ENCODE assay signal across 16 cellular contexts in genomic region chr18:12053312-12053711, GRCh38. TPM values are rescaled to one million over a fixed set of nuclear protein-coding genes. Genes with fewer than 3 reads are reported as not detected.
DNase-seq lines count a peak whose midpoint lies in the region; ATAC-seq and TF ChIP-seq lines count a peak whose summit lies in the region.
"Had no signal": no experiment of that assay in that cellular context is flagged by ENCODE, and none has a peak within 500 bp of the region (broad histone marks: within the 10 kb centered on the region; RNA-seq: fewer than 3 reads in every experiment).

No MANE protein-coding gene starts in this region.

- H4K20me1 ChIP-seq in BLaER1 treated with 17β-estradiol and CSF1 and Interleukin-3, amounts not matched to agents 10 nM and 100 nM = no peaks in the 10 kb centered on the region
- no peaks in the 10 kb centered on the region for H4K20me1 ChIP-seq in OCI-LY7 (ENCODE audit: insufficient read depth, low read length)
- H4K20me1 ChIP-seq in neural progenitor cell (ENCODE audit: low read depth) = no peaks in the 10 kb centered on the region

- BruUV-seq in OCI-LY7 (replicated peaks; lab: Mats Ljungman, UMichigan) = no TSS peak

- no peaks in the 10 kb centered on the region for H3K36me3 ChIP-seq in BLaER1 treated with 17β-estradiol and CSF1 and Interleukin-3, amounts not matched to agents 10 nM and 100 nM
- no peaks in the 10 kb centered on the region for H3K36me3 ChIP-seq in OCI-LY7 (ENCODE audit: insufficient read depth, low read length)
- H3K36me3 ChIP-seq in neural progenitor cell = no peaks in the 10 kb centered on the region
- H3K36me3 ChIP-seq: SJCRH30 had no signal

- peaks cover 4% of the 10 kb centered on the region for H3K4me1 Mint-ChIP-seq in neural progenitor cell
- no peaks in the 10 kb centered on the region for H3K4me1 Mint-ChIP-seq in immature natural killer cell

- H3K9me3 Mint-ChIP-seq in neural progenitor cell (no peaks in the 10 kb centered on the region), immature natural killer cell (no peaks in the 10 kb centered on the region)
- H3K9me3 Mint-ChIP-seq: activated CD4-positive, alpha-beta T cell treated with anti-CD3 and anti-CD28 coated beads, Interleukin-2, amount 10 ng/mL, durations not matched to agents 24 days and 14 days; mesothelial cell of epicardium had no signal

- H3K4me1 ChIP-seq in BLaER1 treated with 17β-estradiol and CSF1 and Interleukin-3, amounts not matched to agents 10 nM and 100 nM = peaks cover 4 to 51% (median 30%) of the 10 kb centered on the region in 10 experiments; a peak in 17 of 20 replicates
- H3K4me1 ChIP-seq in OCI-LY7 (ENCODE audit: insufficient read depth, low read length, poor library complexity, severe bottlenecking) (peaks cover 60% of the 10 kb centered on the region), neural progenitor cell (no peaks in the 10 kb centered on the region)
- H3K4me1 ChIP-seq: psoas muscle, SJCRH30 had no signal

- no peak overlapping the region for H3K9ac ChIP-seq in BLaER1 treated with 17β-estradiol and CSF1 and Interleukin-3, amounts not matched to agents 10 nM and 100 nM
- no peak overlapping the region for H3K9ac ChIP-seq in neural progenitor cell

- DNase-seq in OCI-LY7 (ENCODE audit: low spot score) = peak; percentile 74
- no peak for DNase-seq in neural progenitor cell (ENCODE audit: low spot score)
- DNase-seq in COLO829 (ENCODE audit: low spot score) = no peak
- no peak for DNase-seq in immature natural killer cell
- DNase-seq in NCI-H2196 (lab: John Stamatoyannopoulos, UW; ENCODE audit: unreplicated experiment) = no peak
- DNase-seq: activated CD4-positive, alpha-beta T cell treated with anti-CD3 and anti-CD28 coated beads, Interleukin-2, amount 10 ng/mL, durations not matched to agents 24 days and 14 days; activated gamma-delta T cell; NCI-H2171 treated with DMSO at 0.1 percent for 48 hours; psoas muscle had no signal

- H3K4me3 ChIP-seq in BLaER1 treated with 17β-estradiol and CSF1 and Interleukin-3, amounts not matched to agents 10 nM and 100 nM = no peak overlapping the region
- peak overlapping the region; percentile 16 for H3K4me3 ChIP-seq in OCI-LY7 (ENCODE audit: low read depth, low read length, poor library complexity, severe bottlenecking)
- no peak overlapping the region for H3K4me3 ChIP-seq in neural progenitor cell
- H3K4me3 ChIP-seq: psoas muscle, SJCRH30 had no signal

- no peaks in the 10 kb centered on the region for H3K9me2 ChIP-seq in OCI-LY7 (ENCODE audit: insufficient read depth, low read length)

- ATAC-seq in GM19395 (IDR thresholded peaks at IDR 0.05; ENCODE audit: unreplicated experiment) = peak; percentile 44
- ATAC-seq in HG03135 (IDR thresholded peaks at IDR 0.05; ENCODE audit: unreplicated experiment) = peak; percentile 36
- ATAC-seq: psoas muscle had no signal

- peak overlapping the region in 7 of 11 experiments; percentile 36 to 56 (median 49); a peak in 11 of 22 replicates for H3K27ac ChIP-seq in BLaER1 treated with 17β-estradiol and CSF1 and Interleukin-3, amounts not matched to agents 10 nM and 100 nM
- H3K27ac ChIP-seq in OCI-LY7 (ENCODE audit: low read depth, low read length, poor library complexity, severe bottlenecking) = peak overlapping the region; percentile 82
- H3K27ac ChIP-seq in neural progenitor cell = no peak overlapping the region
- H3K27ac ChIP-seq: psoas muscle, SJCRH30 had no signal

- H3K27me3 ChIP-seq in BLaER1 treated with 17β-estradiol and CSF1 and Interleukin-3, amounts not matched to agents 10 nM and 100 nM = no peaks in the 10 kb centered on the region
- no peaks in the 10 kb centered on the region for H3K27me3 ChIP-seq in neural progenitor cell
- H3K27me3 ChIP-seq: SJCRH30 had no signal

- CTCF ChIA-PET in OCI-LY7 (lab: Charles Lee; ENCODE audit: unreplicated experiment) = no interaction called here

- no peaks in the 10 kb centered on the region for H3K9me3 ChIP-seq in BLaER1 treated with 17β-estradiol and CSF1 and Interleukin-3, amounts not matched to agents 10 nM and 100 nM (replicated peaks in 1 of 11)
- peaks cover 8% of the 10 kb centered on the region; the same call in 1 of the 2 replicates for H3K9me3 ChIP-seq in OCI-LY7 (ENCODE audit: low read length)
- H3K9me3 ChIP-seq in neural progenitor cell (ENCODE audit: low read depth) = no peaks in the 10 kb centered on the region
- H3K9me3 ChIP-seq: psoas muscle, SJCRH30 had no signal

- intact Hi-C loops in OCI-LY7 (cut with micrococcal nuclease; ENCODE audit: unreplicated experiment) = loop anchor here (5.0 to 10.0 kb wide), 3 partner anchors 181 to 324 kb away; partner anchors contain the start of genes AFG3L2 and CHMP1B

- H3F3A ChIP-seq in neural progenitor cell (ENCODE audit: low read depth) = no peaks in the 10 kb centered on the region

- POLR2A ChIA-PET in OCI-LY7 (lab: Charles Lee) = interaction anchor here (0.6 kb wide), 1 partner anchor 86 kb away, joined by 3 read pairs; no protein-coding TSS in a partner anchor

- peak overlapping the region in 4 of 11 experiments; percentile 15 to 68 (median 40); a peak in 6 of 22 replicates for H3K4me2 ChIP-seq in BLaER1 treated with 17β-estradiol and CSF1 and Interleukin-3, amounts not matched to agents 10 nM and 100 nM
- H3K4me2 ChIP-seq in OCI-LY7 (ENCODE audit: low read length) (peak overlapping the region; percentile 71), neural progenitor cell (no peak overlapping the region)

- peaks cover 4% of the 10 kb centered on the region for H3K27me3 Mint-ChIP-seq in neural progenitor cell (ENCODE audit: insufficient read depth, low read depth)
- peaks cover 0 to 4% (median 4%) of the 10 kb centered on the region in 3 donors for H3K27me3 Mint-ChIP-seq in immature natural killer cell (ENCODE audit: low read depth in 3 of 3)

- H3K36me3 Mint-ChIP-seq in neural progenitor cell (no peaks in the 10 kb centered on the region), immature natural killer cell (no peaks in the 10 kb centered on the region)
- H3K36me3 Mint-ChIP-seq: mesothelial cell of epicardium had no signal

- H3K27ac Mint-ChIP-seq in neural progenitor cell = no peak overlapping the region
- H3K27ac Mint-ChIP-seq in immature natural killer cell = no peak overlapping the region
- H3K27ac Mint-ChIP-seq: activated CD4-positive, alpha-beta T cell treated with anti-CD3 and anti-CD28 coated beads, Interleukin-2, amount 10 ng/mL, durations not matched to agents 24 days and 14 days; mesothelial cell of epicardium had no signal

- H3K4me3 Mint-ChIP-seq in neural progenitor cell (no peak overlapping the region), immature natural killer cell (no peak overlapping the region)
- H3K4me3 Mint-ChIP-seq: activated CD4-positive, alpha-beta T cell treated with anti-CD3 and anti-CD28 coated beads, Interleukin-2, amount 10 ng/mL, durations not matched to agents 24 days and 14 days; mesothelial cell of epicardium had no signal

- H3K79me2 ChIP-seq in OCI-LY7 (ENCODE audit: insufficient read depth, low read depth, low read length) (no peaks in the 10 kb centered on the region), neural progenitor cell (ENCODE audit: low read depth) (no peaks in the 10 kb centered on the region)

- H2AFZ ChIP-seq in OCI-LY7 (ENCODE audit: low read length) (peak overlapping the region; percentile 92), neural progenitor cell (replicated peaks) (no peak overlapping the region)

- no peak for TF ChIP-seq CTCF in OCI-LY7 (conservative IDR thresholded peaks at IDR 0.05; ENCODE audit: low read length)
- TF ChIP-seq CTCF in neural progenitor cell (IDR thresholded peaks at IDR 0.05) = no peak

RNA-seq across cellular contexts. Expression of gene ANKRD62, which starts 40.3 kb away (rescaled TPM):
- 4.1 and 5.4 TPM in 2 replicates for total RNA-seq in OCI-LY7 (2014; rRNA removed; shearing (Covaris generic))
- total RNA-seq in OCI-LY7 (2022) = 7.1 and 7.3 TPM in 2 replicates
- total RNA-seq in neural progenitor cell (ENCODE audit: low replicate concordance) = 0.15 TPM in 1 of 2 replicates, not detected in the other
- polyA plus RNA-seq in immature natural killer cell = not detected
- total RNA-seq: A673; activated CD4-positive, alpha-beta T cell treated with anti-CD3 and anti-CD28 coated beads, Interleukin-2, amount 10 ng/mL, durations not matched to agents 24 days and 14 days; mesothelial cell of epicardium; psoas muscle; SJCRH30; subcutaneous adipose tissue had no signal
- polyA plus RNA-seq: psoas muscle had no signal
